Comparison of ENCODE assay signal across 1 cellular context in the genomic region with DNA sequence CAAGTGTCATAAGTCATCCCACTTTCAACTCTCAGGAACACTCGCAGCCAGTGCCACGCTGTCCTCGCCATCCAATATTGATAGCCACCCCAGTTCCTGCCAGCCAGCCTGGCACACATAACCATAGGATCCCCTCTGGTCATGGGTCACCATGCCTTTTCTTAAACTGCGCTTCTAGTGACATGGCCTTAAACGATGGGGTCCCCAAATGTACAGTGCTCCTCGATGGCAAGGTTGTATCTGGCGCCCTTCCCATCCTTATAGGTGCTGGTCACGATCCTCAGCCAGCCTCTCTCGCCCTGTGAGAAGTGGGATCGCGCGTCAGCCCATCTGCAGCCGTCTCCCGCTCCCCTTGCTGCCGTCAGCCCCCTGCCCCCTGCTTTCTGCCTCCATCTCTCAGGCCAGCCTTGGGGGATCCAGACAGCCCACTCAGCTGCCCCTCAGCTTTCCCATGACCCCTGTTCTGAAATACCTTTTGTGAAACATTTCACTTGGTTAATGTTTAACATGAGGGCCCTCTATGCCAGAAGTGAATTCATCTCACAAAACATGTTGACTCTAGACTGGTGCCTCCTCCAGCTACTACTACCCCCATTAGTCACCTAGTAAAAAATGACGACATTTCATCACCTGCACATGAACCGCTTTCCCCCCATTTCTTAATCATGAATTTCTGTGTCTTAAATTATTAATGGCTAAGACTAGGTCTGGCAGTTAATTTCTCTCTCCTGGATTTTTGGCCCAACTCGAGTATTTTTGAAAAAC.
TF ChIP-seq lines count a peak whose summit lies in the region.

No MANE protein-coding gene starts in this region.

TF ChIP-seq in A549, 52 proteins besides CTCF, POLR2A, EP300 and RAD21:
- TF ChIP-seq JUN (IDR thresholded peaks at IDR 0.05) = no peak
- TF ChIP-seq, protein P1, sequence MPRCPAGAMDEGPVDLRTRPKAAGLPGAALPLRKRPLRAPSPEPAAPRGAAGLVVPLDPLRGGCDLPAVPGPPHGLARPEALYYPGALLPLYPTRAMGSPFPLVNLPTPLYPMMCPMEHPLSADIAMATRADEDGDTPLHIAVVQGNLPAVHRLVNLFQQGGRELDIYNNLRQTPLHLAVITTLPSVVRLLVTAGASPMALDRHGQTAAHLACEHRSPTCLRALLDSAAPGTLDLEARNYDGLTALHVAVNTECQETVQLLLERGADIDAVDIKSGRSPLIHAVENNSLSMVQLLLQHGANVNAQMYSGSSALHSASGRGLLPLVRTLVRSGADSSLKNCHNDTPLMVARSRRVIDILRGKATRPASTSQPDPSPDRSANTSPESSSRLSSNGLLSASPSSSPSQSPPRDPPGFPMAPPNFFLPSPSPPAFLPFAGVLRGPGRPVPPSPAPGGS (IDR thresholded peaks at IDR 0.05) = no peak
- no peak for TF ChIP-seq PHF8 (IDR thresholded peaks at IDR 0.05; ENCODE audit: borderline replicate concordance, low read depth)
- TF ChIP-seq MYC (IDR thresholded peaks at IDR 0.05; ENCODE audit: borderline replicate concordance, low read length) = no peak
- TF ChIP-seq HOXA7 (CRISPR knock-in tag; IDR thresholded peaks at IDR 0.05) = no peak
